12 cellular contexts compared by ENCODE assay signal in genomic region chr9:109329274-109330258, GRCh38. TPM values are rescaled to one million over a fixed set of nuclear protein-coding genes. Genes with fewer than 3 reads are reported as not detected.
DNase-seq lines count a peak whose midpoint lies in the region; ATAC-seq, FAIRE-seq and TF ChIP-seq lines count a peak whose summit lies in the region.
"Had no signal": no experiment of that assay in that cellular context is flagged by ENCODE, and none has a peak within 500 bp of the region (broad histone marks: within the 10 kb centered on the region; RNA-seq: fewer than 3 reads in every experiment).

No MANE protein-coding gene starts in this region.

- FAIRE-seq in A549 (lab: Jason Lieb, UNC): no peak
- FAIRE-seq: RCC 7860 had no signal

- no peak for TF ChIP-seq RAD21 in A549 (conservative IDR thresholded peaks at IDR 0.05 in 1 of 2, IDR thresholded peaks at IDR 0.05 in 1 of 2)

- DNase-seq in A549 (ENCODE audit: low read depth in 1 of 2, low spot score in 1 of 2) (peak in 1 of 2 experiments; percentile 28), LoVo (ENCODE audit: low spot score) (peak; percentile 80), coronary artery (ENCODE audit: low spot score) (no peak), mesothelial cell of epicardium (ENCODE audit: low spot score in 2 of 2, unreplicated experiment in 2 of 2) (no peak), A673 (ENCODE audit: low spot score) (no peak), SIG-M5 treated with dmso at 0.1 percent for 504 hours (lab: John Stamatoyannopoulos, UW; ENCODE audit: unreplicated experiment) (no peak)
- DNase-seq: CD8-positive, alpha-beta memory T cell had no signal

- intact Hi-C loops in A673 (cut with micrococcal nuclease; ENCODE audit: unreplicated experiment): no loop called here

- 66% methylated on average over 21 of the region's 21 CpGs for WGBS in A549 (ENCODE audit: missing lambda C conversion rate)

- H3K4me1 Mint-ChIP-seq in mesothelial cell of epicardium: peaks cover 24% of the 10 kb centered on the region
- H3K4me1 Mint-ChIP-seq: activated naive CD4-positive, alpha-beta T cell treated with anti-CD3 and anti-CD28 coated beads, Interleukin-2, amount 50 U/mL, for 24 hours; CD8-positive, alpha-beta memory T cell had no signal

- TF ChIP-seq EP300 in A549 (IDR thresholded peaks at IDR 0.05): no peak

- H3K27ac Mint-ChIP-seq in mesothelial cell of epicardium: peak overlapping the region; percentile 80
- H3K27ac Mint-ChIP-seq: activated naive CD4-positive, alpha-beta T cell treated with anti-CD3 and anti-CD28 coated beads, Interleukin-2, amount 50 U/mL, for 24 hours; CD8-positive, alpha-beta memory T cell; stimulated activated naive CD8-positive, alpha-beta T cell treated with anti-CD3 and anti-CD28 coated beads, Interleukin-15, Interleukin-2, amounts not matched to agents 100 ng/mL and 50 ng/mL, for 24 hours had no signal

- peak overlapping the region; percentile 78 to 80 for H3K27ac ChIP-seq in A549
- no peak overlapping the region for H3K27ac ChIP-seq in coronary artery
- no peak overlapping the region for H3K27ac ChIP-seq in A673 (ENCODE audit: low read depth, low read length, poor library complexity, severe bottlenecking)

- H3K27me3 ChIP-seq in A673 (replicated peaks; ENCODE audit: insufficient read depth, low read depth, low read length, poor library complexity): no peaks in the 10 kb centered on the region

- no peaks in the 10 kb centered on the region for H3K9me3 ChIP-seq in A549
- no peaks in the 10 kb centered on the region for H3K9me3 ChIP-seq in A673 (ENCODE audit: low read depth, low read length, poor library complexity, severe bottlenecking)

- H3K4me1 ChIP-seq in A549: peaks cover 33% of the 10 kb centered on the region
- peaks cover 5% of the 10 kb centered on the region for H3K4me1 ChIP-seq in A673 (ENCODE audit: insufficient read depth, low read length, poor library complexity, severe bottlenecking)

- H3K4me3 ChIP-seq in A549 (no peak overlapping the region), coronary artery (peak overlapping the region; percentile 20), A673 (ENCODE audit: low read depth, low read length, poor library complexity, severe bottlenecking) (no peak overlapping the region)

- no peaks in the 10 kb centered on the region for H3K36me3 ChIP-seq in A673 (ENCODE audit: insufficient read depth, low read length, poor library complexity, severe bottlenecking)

- no peak overlapping the region for H3K4me3 Mint-ChIP-seq in mesothelial cell of epicardium
- H3K4me3 Mint-ChIP-seq: activated naive CD4-positive, alpha-beta T cell treated with anti-CD3 and anti-CD28 coated beads, Interleukin-2, amount 50 U/mL, for 24 hours; CD8-positive, alpha-beta memory T cell; stimulated activated naive CD8-positive, alpha-beta T cell treated with anti-CD3 and anti-CD28 coated beads, Interleukin-15, Interleukin-2, amounts not matched to agents 100 ng/mL and 50 ng/mL, for 24 hours had no signal

- peak overlapping the region; percentile 54 for H3K4me2 ChIP-seq in A549

- H3K27me3 Mint-ChIP-seq in mesothelial cell of epicardium (ENCODE audit: low read depth): peaks cover 4% of the 10 kb centered on the region

- CTCF ChIA-PET in A549 (lab: Yijun Ruan, JAX) (interaction anchor here (0.8 to 4.7 kb wide), 14 partner anchors 8 to 377 kb away, joined by 3 to 24 read pairs (median 4); no protein-coding TSS in a partner anchor), A673 (lab: Charles Lee) (no interaction called here)

- TF ChIP-seq CTCF in A549 (IDR thresholded peaks at IDR 0.05) (no peak), coronary artery (IDR thresholded peaks at IDR 0.05) (no peak), mesothelial cell of epicardium (IDR thresholded peaks at IDR 0.05; ENCODE audit: unreplicated experiment) (no peak), A673 (conservative IDR thresholded peaks at IDR 0.05; ENCODE audit: low read depth, low read length) (no peak)

- POLR2A ChIA-PET in A549 (lab: Yijun Ruan, JAX): interaction anchor here (0.6 to 0.9 kb wide), 2 partner anchors 13 to 43 kb away, joined by 3 to 4 read pairs; no protein-coding TSS in a partner anchor
- POLR2A ChIA-PET in A673 (lab: Charles Lee; ENCODE audit: low non-redundant PET): no interaction called here

- ATAC-seq in A549: peak; percentile 52 to 74; a peak in 5 of 6 replicates
- ATAC-seq in HG03045 (IDR thresholded peaks at IDR 0.05; ENCODE audit: unreplicated experiment): no peak
- no peak for ATAC-seq in GM18867 (IDR thresholded peaks at IDR 0.05; ENCODE audit: unreplicated experiment)

- no peaks in the 10 kb centered on the region for H3K36me3 Mint-ChIP-seq in mesothelial cell of epicardium
- H3K36me3 Mint-ChIP-seq: activated naive CD4-positive, alpha-beta T cell treated with anti-CD3 and anti-CD28 coated beads, Interleukin-2, amount 50 U/mL, for 24 hours; CD8-positive, alpha-beta memory T cell had no signal

- no peaks in the 10 kb centered on the region for H3K9me3 Mint-ChIP-seq in mesothelial cell of epicardium
- H3K9me3 Mint-ChIP-seq: activated naive CD4-positive, alpha-beta T cell treated with anti-CD3 and anti-CD28 coated beads, Interleukin-2, amount 50 U/mL, for 24 hours; stimulated activated naive CD8-positive, alpha-beta T cell treated with anti-CD3 and anti-CD28 coated beads, Interleukin-15, Interleukin-2, amounts not matched to agents 100 ng/mL and 50 ng/mL, for 24 hours had no signal

- no TSS peak for BruUV-seq in A673 (replicated peaks; lab: Mats Ljungman, UMichigan)

- TF ChIP-seq POLR2A in A549 (IDR thresholded peaks at IDR 0.05; ENCODE audit: low read length): no peak

TF ChIP-seq in A549, 52 proteins besides CTCF, POLR2A, EP300 and RAD21:
- TF ChIP-seq HEYL (CRISPR knock-in tag; IDR thresholded peaks at IDR 0.05) (no peak), MYC (IDR thresholded peaks at IDR 0.05; ENCODE audit: borderline replicate concordance, low read length) (no peak), TP53 (CRISPR knock-in tag; IDR thresholded peaks at IDR 0.05) (no peak), KDM5A (IDR thresholded peaks at IDR 0.05) (no peak), ATOH8 (CRISPR knock-in tag; IDR thresholded peaks at IDR 0.05; ENCODE audit: low read depth) (no peak), KDM1A (IDR thresholded peaks at IDR 0.05; ENCODE audit: low read depth) (no peak), NR3C1 (IDR thresholded peaks at IDR 0.05) (no peak), MAFK (IDR thresholded peaks at IDR 0.05; ENCODE audit: partially characterized antibody) (no peak), RCOR1 (IDR thresholded peaks at IDR 0.05; ENCODE audit: low read depth, low read length) (no peak), RFX5 (IDR thresholded peaks at IDR 0.05) (no peak), RNF2 (IDR thresholded peaks at IDR 0.05; ENCODE audit: borderline replicate concordance, low read depth) (no peak), ZFP36 (IDR thresholded peaks at IDR 0.05; ENCODE audit: borderline replicate concordance, partially characterized antibody) (no peak), FOSB (CRISPR knock-in tag; IDR thresholded peaks at IDR 0.05) (no peak), TFCP2L1 (CRISPR knock-in tag; IDR thresholded peaks at IDR 0.05) (no peak), HOXB13 (CRISPR knock-in tag; IDR thresholded peaks at IDR 0.05; ENCODE audit: low read depth) (no peak)
- TF ChIP-seq, protein P1, sequence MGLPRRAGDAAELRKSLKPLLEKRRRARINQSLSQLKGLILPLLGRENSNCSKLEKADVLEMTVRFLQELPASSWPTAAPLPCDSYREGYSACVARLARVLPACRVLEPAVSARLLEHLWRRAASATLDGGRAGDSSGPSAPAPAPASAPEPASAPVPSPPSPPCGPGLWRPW (IDR thresholded peaks at IDR 0.05): no peak

RNA-seq across cellular contexts. Expression of gene EPB41L4B, which starts 8.7 kb away (rescaled TPM):
- polyA plus RNA-seq in A549 (2011; rRNA removed) (18.6 and 22.0 TPM in 2 replicates), A549 (2017; fragmentation: RNase III; extraction: RNeasy Plus Mini Kit Qiagen cat#74134 plus additional on column Dnase treatment) (7.9 to 8.0 TPM (median 7.9 TPM) in 3 replicates)
- 4.2 and 5.0 TPM in 2 replicates for polyA plus RNA-seq in A549 (2012; cell fraction: cytosol; rRNA removed)
- polyA plus RNA-seq in A549 (2012; cell fraction: nucleus; rRNA removed): 2.2 and 3.2 TPM in 2 replicates
- polyA minus RNA-seq in A549 (2011; rRNA and poly(A)+ RNA removed): 14.0 and 14.7 TPM in 2 replicates
- total RNA-seq in mesothelial cell of epicardium (5.2 to 5.5 TPM (median 5.3 TPM) in 3 replicates), A673 (2021) (0.07 TPM in 1 of 2 replicates, not detected in the other)
- polyA plus RNA-seq: CD8-positive, alpha-beta memory T cell had no signal

Comparison
In these comparisons a context has a peak if more than half of its experiments do, and no peak if none do; other contexts are left out.
1. ATAC-seq: peak in A549 (2 of 2); none in HG03045 (single experiment) and GM18867 (single experiment).
2. H3K27ac ChIP-seq: peak in A549 (2 of 2); none in coronary artery (0 of 2) and A673 (single experiment).